Comparison of ENCODE assay signal across 8 cellular contexts in the genomic region with DNA sequence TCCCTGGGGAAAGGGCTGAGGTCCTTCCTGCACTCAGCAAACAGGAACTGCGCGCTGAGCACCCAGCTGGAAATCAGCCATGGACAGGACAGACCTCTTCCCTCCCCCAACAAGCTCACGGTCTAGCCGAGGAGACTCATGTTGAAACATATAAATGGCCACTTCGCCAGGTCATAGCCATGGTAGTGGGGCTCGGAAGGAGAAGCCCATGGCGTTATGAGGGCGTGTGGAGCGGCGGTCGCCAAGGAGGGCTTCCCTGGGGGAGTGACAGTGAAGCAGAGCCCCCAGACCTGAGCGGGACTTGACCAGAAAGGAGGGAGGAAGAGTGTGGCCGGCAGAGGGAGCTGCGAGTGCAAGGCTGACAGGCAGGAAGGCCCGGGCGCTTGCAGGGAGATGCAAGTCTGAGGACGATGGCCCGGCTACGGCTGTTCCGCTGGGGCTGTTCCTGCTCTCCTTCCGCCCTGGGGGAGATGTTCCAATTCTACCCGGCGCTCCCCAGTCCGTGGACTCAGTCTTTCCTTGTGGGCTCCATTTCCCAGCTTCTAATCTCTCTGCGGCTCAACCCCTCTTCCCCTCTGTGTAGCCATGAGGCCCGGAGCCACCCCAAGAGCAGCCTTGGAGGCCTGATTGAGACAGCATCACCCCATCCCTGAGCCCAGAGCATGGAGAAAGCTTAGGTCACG.
DNase-seq lines count a peak whose midpoint lies in the region; ATAC-seq lines count a peak whose summit lies in the region.

No MANE protein-coding gene starts in this region.

- no peaks in the 10 kb centered on the region for H3K36me3 ChIP-seq in effector memory CD4-positive, alpha-beta T cell (ENCODE audit: control insufficient read depth, insufficient read depth, low read length)

- peak; percentile 98 for ATAC-seq in memory B cell (ENCODE audit: low read depth)
- no peak for ATAC-seq in HG03045 (IDR thresholded peaks at IDR 0.05; ENCODE audit: unreplicated experiment)

- H3K4me1 ChIP-seq in effector memory CD4-positive, alpha-beta T cell (ENCODE audit: control insufficient read depth, insufficient read depth, low read length, poor library complexity, severe bottlenecking) = peaks cover 6% of the 10 kb centered on the region

- H3K4me1 Mint-ChIP-seq in memory B cell = peaks cover 3% of the 10 kb centered on the region

- DNase-seq in D341Med (ENCODE audit: low spot score) = peak; percentile 91
- peak in 66 of 76 experiments; percentile 4 to 76 (median 58) for DNase-seq in HUDEP-2 (lab: John Stamatoyannopoulos, UW; ENCODE audit: unreplicated experiment in 76 of 76)
- peak; percentile 77 to 87 for DNase-seq in NOMO-1 (lab: John Stamatoyannopoulos, UW; ENCODE audit: unreplicated experiment in 2 of 2)
- DNase-seq in activated CD8-positive, alpha-beta memory T cell treated with anti-CD3 and anti-CD28 coated beads for 1 hour (ENCODE audit: extremely low read depth in 1 of 2, low read depth in 1 of 2) = peak; percentile 71 to 82
- peak; percentile 58 to 69 (median 64) for DNase-seq in effector memory CD4-positive, alpha-beta T cell
- peak; percentile 78 to 86 for DNase-seq in memory B cell (ENCODE audit: low spot score in 2 of 2)
- peak; percentile 77 for DNase-seq in stimulated activated CD8-positive, alpha-beta memory T cell treated with anti-CD3 and anti-CD28 coated beads, Interleukin-12 subunit alpha, Interleukin-12 subunit beta, amount 100 ng/mL, for 1 hour (ENCODE audit: low read depth)

- H3K27me3 ChIP-seq in effector memory CD4-positive, alpha-beta T cell (replicated peaks; ENCODE audit: control insufficient read depth, insufficient read depth, low read length, poor library complexity, severe bottlenecking) = no peaks in the 10 kb centered on the region

- no peak overlapping the region for H3K27ac ChIP-seq in effector memory CD4-positive, alpha-beta T cell (ENCODE audit: insufficient read depth, low read length, poor library complexity, severe bottlenecking)

- no peaks in the 10 kb centered on the region for H3K36me3 Mint-ChIP-seq in memory B cell

- no peak overlapping the region for H3K4me3 ChIP-seq in effector memory CD4-positive, alpha-beta T cell (ENCODE audit: insufficient read depth, low read depth, low read length, poor library complexity, severe bottlenecking)

- H3K9me3 ChIP-seq in effector memory CD4-positive, alpha-beta T cell (ENCODE audit: control insufficient read depth, low read length) = no peaks in the 10 kb centered on the region

- H3K27me3 Mint-ChIP-seq in memory B cell = peaks cover 6% of the 10 kb centered on the region

- no peak overlapping the region for H3K27ac Mint-ChIP-seq in memory B cell

- peak overlapping the region; percentile 61 for H3K4me3 Mint-ChIP-seq in memory B cell

- H3K9me3 Mint-ChIP-seq in memory B cell = no peaks in the 10 kb centered on the region
